8 cellular contexts compared by ENCODE assay signal in the genomic region with DNA sequence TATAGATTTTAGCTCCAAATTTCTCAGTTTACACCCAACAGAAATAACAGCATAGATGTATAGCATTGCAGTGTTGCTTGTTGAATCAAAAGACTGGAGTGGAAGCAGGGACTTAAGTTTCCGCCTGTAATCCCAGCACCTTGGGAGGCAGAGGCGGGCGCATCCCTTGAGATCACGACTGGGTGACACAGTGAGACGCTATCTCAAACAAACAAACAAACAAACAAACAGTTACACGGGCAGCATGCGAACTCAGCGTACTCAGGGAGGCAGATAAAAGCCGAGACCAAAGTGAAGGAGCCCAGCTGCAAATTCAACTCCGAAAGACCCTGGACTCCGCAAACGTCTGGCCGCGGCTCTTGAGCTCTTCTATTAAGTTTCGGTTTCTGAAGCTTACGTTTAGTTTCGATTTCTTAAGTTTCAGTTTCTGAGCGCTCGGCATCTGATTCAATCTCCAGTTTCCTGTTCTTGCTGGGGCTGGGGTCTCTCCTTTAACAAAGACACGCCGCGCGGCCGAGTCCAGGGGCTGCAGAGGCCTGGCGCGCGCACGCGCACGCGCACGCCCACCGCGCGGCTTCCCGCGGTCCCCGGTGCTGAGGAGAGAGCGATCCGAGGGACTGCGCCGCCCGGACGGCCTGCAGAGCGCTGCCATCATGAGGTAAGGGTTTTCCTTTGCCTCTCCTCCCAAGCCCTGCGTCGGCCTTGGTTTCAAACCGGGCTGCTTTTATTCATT. TPM values are rescaled to one million over a fixed set of nuclear protein-coding genes. Genes with fewer than 3 reads are reported as not detected.
DNase-seq lines count a peak whose midpoint lies in the region; ATAC-seq, FAIRE-seq and TF ChIP-seq lines count a peak whose summit lies in the region.

Gene IFIT5, plus strand, starts transcription at position 423 of the 733 bp plus-strand sequence. Its CDS starts 231 bp downstream, at position 654.

- peaks cover 26 to 78% (median 52%) of the 10 kb centered on the region in 4 donors for H3K4me1 Mint-ChIP-seq in naive thymus-derived CD8-positive, alpha-beta T cell

- peak within 1 kb of the TSS; percentile 68 for H3K4me3 ChIP-seq in fibroblast of pulmonary artery (replicated peaks; ENCODE audit: low read depth, low read length)

- H3K27ac Mint-ChIP-seq in naive thymus-derived CD8-positive, alpha-beta T cell, result peak within 1 kb of the TSS; percentile 91 to 100 (median 98)

- no peak for FAIRE-seq in HTR-8/SVneo (lab: Jason Lieb, UNC)

- peak; percentile 80 for DNase-seq in D341Med (ENCODE audit: low spot score)
- DNase-seq in HTR-8/SVneo (ENCODE audit: insufficient read length, low spot score), result peak; percentile 65
- peak; percentile 75 for DNase-seq in RKO (ENCODE audit: low spot score)
- DNase-seq in activated effector memory CD4-positive, alpha-beta T cell treated with Interleukin-2 at 50 U/mL for 16 hours, result peak; percentile 66
- DNase-seq in fibroblast of pulmonary artery (ENCODE audit: low read depth), result peak; percentile 74
- DNase-seq in naive thymus-derived CD8-positive, alpha-beta T cell, result peak; percentile 53 to 81 (median 68)
- peak; percentile 59 to 86 (median 70) for DNase-seq in stimulated activated naive CD4-positive, alpha-beta T cell (lab: John Stamatoyannopoulos, UW)

- peaks cover 0 to 14% (median 2%) of the 10 kb centered on the region in 3 donors for H3K36me3 Mint-ChIP-seq in naive thymus-derived CD8-positive, alpha-beta T cell

- H3K27me3 Mint-ChIP-seq in naive thymus-derived CD8-positive, alpha-beta T cell, result no peaks in the 10 kb centered on the region

- ATAC-seq in GM21360 (IDR thresholded peaks at IDR 0.05; ENCODE audit: unreplicated experiment), result peak; percentile 75
- peak; percentile 81 to 85 for ATAC-seq in naive thymus-derived CD8-positive, alpha-beta T cell

- no peak for TF ChIP-seq CTCF in fibroblast of pulmonary artery (IDR thresholded peaks at IDR 0.05; ENCODE audit: low read length, missing control alignments)

- POLR2A ChIA-PET in naive thymus-derived CD8-positive, alpha-beta T cell (lab: Charles Lee), result interaction anchor here (0.6 to 4.7 kb wide), 9 partner anchors 10 to 535 kb away, joined by 3 to 70 read pairs (median 4); partner anchors contain the start of genes IFIT1, IFIT2, LIPA and STAMBPL1

- H3K9me3 Mint-ChIP-seq in naive thymus-derived CD8-positive, alpha-beta T cell, result no peaks in the 10 kb centered on the region

- peak within 1 kb of the TSS; percentile 92 to 100 (median 97) for H3K4me3 Mint-ChIP-seq in naive thymus-derived CD8-positive, alpha-beta T cell

RNA-seq across cellular contexts. Expression of gene IFIT5, which starts in this region (rescaled TPM):
- 10 to 100 TPM; 22.0 to 23.4 TPM for total RNA-seq in naive thymus-derived CD8-positive, alpha-beta T cell
- 10 to 100 TPM in 2 of 3 donors, 1 to 10 TPM in 1; 9.0 to 10.6 (median 10.3) TPM for polyA plus RNA-seq in naive thymus-derived CD8-positive, alpha-beta T cell

Comparison
In these comparisons a context has a peak if more than half of its experiments do, and no peak if none do; other contexts are left out.
1. Peak in every context shown above with its lines: DNase-seq, ATAC-seq and H3K4me3 ChIP-seq.